Comparison of ENCODE assay signal across 8 cellular contexts in genomic region chr4:151099976-151100417, GRCh38. TPM values are rescaled to one million over a fixed set of nuclear protein-coding genes. Genes with fewer than 3 reads are reported as not detected.
DNase-seq lines count a peak whose midpoint lies in the region; ATAC-seq and TF ChIP-seq lines count a peak whose summit lies in the region.

No MANE protein-coding gene starts in this region.

- H3K27me3 ChIP-seq in tibial artery, result no peaks in the 10 kb centered on the region

- CTCF ChIA-PET in activated CD4-positive, alpha-beta T cell treated with anti-CD3 and anti-CD28 coated beads for 36 hours (lab: Charles Lee), result interaction anchor here (0.6 to 1.3 kb wide), 5 partner anchors 15 to 265 kb away, joined by 3 to 6 read pairs (median 3); no protein-coding TSS in a partner anchor

- H3K4me1 Mint-ChIP-seq in activated CD4-positive, alpha-beta T cell treated with anti-CD3 and anti-CD28 coated beads for 36 hours, result peaks cover 47% of the 10 kb centered on the region

- H3K4me3 Mint-ChIP-seq in activated CD4-positive, alpha-beta T cell treated with anti-CD3 and anti-CD28 coated beads for 36 hours, result peak overlapping the region; percentile 89

- POLR2A ChIA-PET in activated CD4-positive, alpha-beta T cell treated with anti-CD3 and anti-CD28 coated beads for 36 hours (lab: Charles Lee), result interaction anchor here (0.6 to 1.5 kb wide), 6 partner anchors 13 to 166 kb away, joined by 3 to 8 read pairs (median 3); no protein-coding TSS in a partner anchor

- H3K9me3 ChIP-seq in tibial artery, result no peaks in the 10 kb centered on the region

- DNase-seq in activated CD4-positive, alpha-beta T cell treated with anti-CD3 and anti-CD28 coated beads for 36 hours, result no peak
- no peak for DNase-seq in activated CD4-positive, alpha-beta T cell treated with anti-CD3 and anti-CD28 coated beads for 4 hours
- DNase-seq in NB4 (ENCODE audit: low read depth) (peak; percentile 25), lower leg skin (ENCODE audit: low spot score in 2 of 2) (no peak), tibial artery (no peak), NCI-H510A treated with DMSO at 0.1 percent for 48 hours (lab: John Stamatoyannopoulos, UW) (no peak)

- peaks cover 26 to 42% (median 28%) of the 10 kb centered on the region in 3 donors for H3K36me3 ChIP-seq in tibial artery

- H3K9me3 Mint-ChIP-seq in activated CD4-positive, alpha-beta T cell treated with anti-CD3 and anti-CD28 coated beads for 36 hours (ENCODE audit: low read depth), result no peaks in the 10 kb centered on the region

- peaks cover 50% of the 10 kb centered on the region for H3K36me3 Mint-ChIP-seq in activated CD4-positive, alpha-beta T cell treated with anti-CD3 and anti-CD28 coated beads for 36 hours (ENCODE audit: low read depth)

- H3K27ac ChIP-seq in cingulate gyrus (ENCODE audit: low read depth, low read length) (peak overlapping the region; percentile 88), tibial artery (peak overlapping the region; percentile 83 to 91)

- intact Hi-C loops in activated CD4-positive, alpha-beta T cell treated with anti-CD3 and anti-CD28 coated beads for 36 hours (cut with DNase I, micrococcal nuclease), result loop anchor here (1.0 to 10.0 kb wide), 8 partner anchors 68 to 1436 kb away; partner anchors contain the start of genes FBXW7 (in 2 of the 2), LRBA (in 2 of the 2) and GATB (in 1 of the 2)
- intact Hi-C loops in lower leg skin (cut with DNase I; ENCODE audit: low total_unique reads) (no loop called here), tibial artery (cut with DNase I; ENCODE audit: low total_unique reads) (no loop called here)

- no peaks in the 10 kb centered on the region for H3K27me3 Mint-ChIP-seq in activated CD4-positive, alpha-beta T cell treated with anti-CD3 and anti-CD28 coated beads for 36 hours

- H3K27ac Mint-ChIP-seq in activated CD4-positive, alpha-beta T cell treated with anti-CD3 and anti-CD28 coated beads for 36 hours, result peak overlapping the region; percentile 100

- 0 to 1% methylated on average over 12 to 13 of the region's 13 CpGs for WGBS in lower leg skin, 2 donors

- TF ChIP-seq CTCF in NB4 (IDR thresholded peaks at IDR 0.05; ENCODE audit: low read depth, low read length), result no peak
- TF ChIP-seq CTCF in lower leg skin (IDR thresholded peaks at IDR 0.05), result no peak
- no peak for TF ChIP-seq CTCF in tibial artery (IDR thresholded peaks at IDR 0.05)

- peak overlapping the region; percentile 100 for H3K4me3 ChIP-seq in NB4 (ENCODE audit: low read depth, low read length)
- H3K4me3 ChIP-seq in lower leg skin (ENCODE audit: low read depth, poor library complexity, severe bottlenecking), result peak overlapping the region; percentile 83
- H3K4me3 ChIP-seq in tibial artery, result peak overlapping the region; percentile 68 to 72

- peaks cover 0 to 27% (median 15%) of the 10 kb centered on the region in 4 donors for H3K4me1 ChIP-seq in tibial artery

- ATAC-seq in activated CD4-positive, alpha-beta T cell treated with anti-CD3 and anti-CD28 coated beads for 36 hours, result no peak
- ATAC-seq in GM21367 (IDR thresholded peaks at IDR 0.05; ENCODE audit: unreplicated experiment), result no peak

- TF ChIP-seq POLR2A in NB4 (IDR thresholded peaks at IDR 0.05; ENCODE audit: extremely low read depth, insufficient read length) (no peak), lower leg skin (IDR thresholded peaks at IDR 0.05) (no peak)

RNA-seq across cellular contexts. Expression of gene RPS3A, which starts 0.6 kb away (rescaled TPM):
- total RNA-seq in activated CD4-positive, alpha-beta T cell treated with anti-CD3 and anti-CD28 coated beads for 36 hours, result 1,000 to 10,000 TPM; 2,077 to 2,995 TPM
- total RNA-seq in lower leg skin, result 1,000 to 10,000 TPM; 2,776 to 4,436 (median 3,829) TPM

Comparison
In these comparisons a context has a peak if more than half of its experiments do, and no peak if none do; other contexts are left out.
1. intact Hi-C loops: an anchor here in activated CD4-positive, alpha-beta T cell treated with anti-CD3 and anti-CD28 coated beads for 36 hours (1.0 to 10.0 kb wide); none called in lower leg skin and tibial artery.